Comparison of ENCODE assay signal across 26 cellular contexts in the genomic region with DNA sequence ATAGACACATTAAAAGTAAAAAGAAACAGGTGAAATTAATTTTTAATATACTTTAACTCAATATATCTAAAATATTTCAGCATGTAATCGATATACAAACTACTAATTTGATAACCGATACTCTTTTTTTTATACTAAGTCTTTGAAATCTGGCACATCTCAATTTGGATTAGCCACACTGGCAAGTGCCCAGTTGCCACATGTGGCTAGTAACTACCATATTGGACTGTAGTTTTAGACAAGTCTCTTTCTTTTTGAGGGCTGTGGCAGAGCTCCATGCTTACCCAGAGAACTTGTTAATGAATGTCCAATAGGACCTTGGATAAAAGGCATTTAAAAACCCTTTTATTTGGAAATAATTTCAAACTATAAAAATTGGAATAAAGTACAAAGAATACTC.
"Had no signal": no experiment of that assay in that cellular context is flagged by ENCODE, and none has a peak within 500 bp of the region (broad histone marks: within the 10 kb centered on the region; RNA-seq: fewer than 3 reads in every experiment).

No MANE protein-coding gene starts in this region.

- H3K4me1 ChIP-seq: left lung, prostate gland, right atrium auricular region, upper lobe of right lung, uterus had no signal

- H3K4me3 Mint-ChIP-seq: mesothelial cell of epicardium; naive thymus-derived CD4-positive, alpha-beta T cell; nephron progenitor cell; stimulated activated effector memory CD8-positive, alpha-beta T cell treated with anti-CD3 and anti-CD28 coated beads, Interleukin-12 subunit alpha, Interleukin-12 subunit beta, amount 100 ng/mL, for 72 hours; stimulated activated naive CD8-positive, alpha-beta T cell treated with anti-CD3 and anti-CD28 coated beads, Interleukin-15, Interleukin-2, amounts not matched to agents 100 ng/mL and 50 ng/mL, for 24 hours had no signal

- H3K27me3 ChIP-seq: dorsolateral prefrontal cortex, foreskin keratinocyte, heart right ventricle, left lung, right atrium auricular region, transverse colon, upper lobe of right lung, uterus had no signal

- H3K4me3 ChIP-seq: dorsolateral prefrontal cortex, heart right ventricle, left lung, mucosa of descending colon, prostate gland, right atrium auricular region, smooth muscle cell, thoracic aorta, transverse colon, upper lobe of right lung, uterus had no signal

- H3K36me3 ChIP-seq: left lung, prostate gland, right atrium auricular region, thoracic aorta, transverse colon, upper lobe of right lung, uterus had no signal

- ATAC-seq: foreskin keratinocyte; heart right ventricle; left cardiac atrium; left lung; mucosa of descending colon; naive thymus-derived CD4-positive, alpha-beta T cell; sciatic nerve; stimulated activated effector memory CD8-positive, alpha-beta T cell treated with anti-CD3 and anti-CD28 coated beads, Interleukin-12 subunit alpha, Interleukin-12 subunit beta, amount 100 ng/mL, for 72 hours; upper lobe of right lung had no signal

- H3K36me3 Mint-ChIP-seq: stimulated activated effector memory CD8-positive, alpha-beta T cell treated with anti-CD3 and anti-CD28 coated beads, Interleukin-12 subunit alpha, Interleukin-12 subunit beta, amount 100 ng/mL, for 72 hours had no signal

- H3K4me2 ChIP-seq: smooth muscle cell had no signal

- H3K9me3 ChIP-seq: prostate gland, thoracic aorta, transverse colon, upper lobe of right lung, uterus had no signal

- H3K27ac ChIP-seq: foreskin keratinocyte, heart right ventricle, left lung, prostate gland, right atrium auricular region, thoracic aorta, upper lobe of right lung, uterus had no signal

- H3K27ac Mint-ChIP-seq: mesothelial cell of epicardium; naive thymus-derived CD4-positive, alpha-beta T cell; nephron progenitor cell; stimulated activated effector memory CD8-positive, alpha-beta T cell treated with anti-CD3 and anti-CD28 coated beads, Interleukin-12 subunit alpha, Interleukin-12 subunit beta, amount 100 ng/mL, for 72 hours; stimulated activated naive CD8-positive, alpha-beta T cell treated with anti-CD3 and anti-CD28 coated beads, Interleukin-15, Interleukin-2, amounts not matched to agents 100 ng/mL and 50 ng/mL, for 24 hours had no signal

- H3K27me3 Mint-ChIP-seq: naive thymus-derived CD4-positive, alpha-beta T cell; stimulated activated naive CD8-positive, alpha-beta T cell treated with anti-CD3 and anti-CD28 coated beads, Interleukin-15, Interleukin-2, amounts not matched to agents 100 ng/mL and 50 ng/mL, for 24 hours had no signal

- DNase-seq: dorsolateral prefrontal cortex; effector CD4-positive, alpha-beta T cell; foreskin keratinocyte; glutamatergic neuron; heart right ventricle; hippocampal formation; left cardiac atrium; left lung; mesenchymal stem cell; mucosa of descending colon; naive thymus-derived CD4-positive, alpha-beta T cell; nephron progenitor cell; stimulated activated CD4-positive, alpha-beta T cell treated with anti-CD3 and anti-CD28 coated beads, Interleukin-12 subunit alpha, Interleukin-12 subunit beta, amount 100 ng/mL, for 4 hours; stimulated activated CD4-positive, alpha-beta T cell treated with anti-CD3 and anti-CD28 coated beads, Interleukin-1b, Interleukin-23, amount 100 ng/mL, for 48 hours; stimulated activated CD4-positive, alpha-beta T cell treated with anti-CD3 and anti-CD28 coated beads, Interleukin-4, amount 100 ng/mL, for 24 hours; transverse colon; upper lobe of right lung; uterus had no signal
